8 cellular contexts compared by ENCODE assay signal in genomic region chr13:49606747-49607648, GRCh38. TPM values are rescaled to one million over a fixed set of nuclear protein-coding genes. Genes with fewer than 3 reads are reported as not detected.
DNase-seq lines count a peak whose midpoint lies in the region; ATAC-seq, FAIRE-seq and TF ChIP-seq lines count a peak whose summit lies in the region.

No MANE protein-coding gene starts in this region.

- no peak for TF ChIP-seq EP300 in SK-N-SH (IDR thresholded peaks at IDR 0.05; ENCODE audit: borderline replicate concordance in 1 of 2, low read depth in 1 of 2, low read length in 1 of 2)

- peak overlapping the region; percentile 32; the same call in 1 of the 2 replicates for H3K9ac ChIP-seq in SK-N-SH

- TF ChIP-seq CTCF in GM10248 (IDR thresholded peaks at IDR 0.05; ENCODE audit: control extremely low read depth, extremely low read depth, low read depth, missing control alignments) (peak; percentile 84), SK-N-SH (IDR thresholded peaks at IDR 0.05) (peak; percentile 88), pancreas (IDR thresholded peaks at IDR 0.05) (peak; percentile 16 to 60 (median 55))

- no peaks in the 10 kb centered on the region for H3K9me3 ChIP-seq in SK-N-SH
- no peaks in the 10 kb centered on the region for H3K9me3 ChIP-seq in pancreas
- no peaks in the 10 kb centered on the region for H3K9me3 ChIP-seq in thymus (ENCODE audit: control insufficient read depth)

- H3K4me1 ChIP-seq in SK-N-SH (ENCODE audit: control insufficient read depth in 1 of 2, insufficient read depth in 2 of 2, low read depth in 1 of 2, low read length in 1 of 2), result no peaks in the 10 kb centered on the region; a peak in 1 of 4 replicates
- H3K4me1 ChIP-seq in pancreas, result no peaks in the 10 kb centered on the region
- H3K4me1 ChIP-seq in thymus (ENCODE audit: control insufficient read depth, insufficient read depth, low read length), result no peaks in the 10 kb centered on the region

- WGBS in SK-N-SH (ENCODE audit: low lambda C conversion rate), result 30% methylated on average over 15 of the region's 15 CpGs
- WGBS in pancreas, 2 donors, result 23 to 26% methylated on average over 15 of the region's 15 CpGs
- 38% methylated on average over 15 of the region's 15 CpGs for WGBS in thymus

- peak; percentile 77 for DNase-seq in GM10248 (ENCODE audit: extremely low spot score)
- peak; percentile 49 for DNase-seq in NCI-H1105 (lab: John Stamatoyannopoulos, UW)
- DNase-seq in SK-N-SH, result peak; percentile 75
- DNase-seq in activated naive CD4-positive, alpha-beta T cell treated with anti-CD3 and anti-CD28 coated beads, Interleukin-2, amount 10 ng/mL, durations not matched to agents 7 days and 5 days, result peak; percentile 88
- DNase-seq in glomerular visceral epithelial cell (ENCODE audit: extremely low spot score), result peak; percentile 85
- DNase-seq in pancreas, result peak; percentile 69 to 90 (median 83)

- H3F3A ChIP-seq in SK-N-SH (replicated peaks; ENCODE audit: insufficient read depth), result no peaks in the 10 kb centered on the region

- CTCF ChIA-PET in GM10248 (lab: Yijun Ruan, JAX) (interaction anchor here (0.6 to 3.3 kb wide), 35 partner anchors 9 to 405 kb away, joined by 3 to 51 read pairs (median 4); partner anchors contain the start of genes ARL11, CAB39L, RCBTB1 and SETDB2), SK-N-SH (lab: Yijun Ruan, JAX) (interaction anchor here (0.5 to 3.7 kb wide), 59 partner anchors 9 to 1448 kb away, joined by 3 to 73 read pairs (median 4); partner anchors contain the start of genes CAB39L, CDADC1, RCBTB1 and SETDB2)
- CTCF ChIA-PET in activated naive CD4-positive, alpha-beta T cell treated with anti-CD3 and anti-CD28 coated beads, Interleukin-2, amount 10 ng/mL, durations not matched to agents 7 days and 5 days (lab: Charles Lee), result interaction anchor here (0.6 to 4.0 kb wide), 16 partner anchors 9 to 388 kb away, joined by 3 to 14 read pairs (median 4); partner anchors contain the start of genes CAB39L and SETDB2

- intact Hi-C loops in pancreas (cut with DNase I), result loop anchor here in 1 of 3 donors (5.0 kb wide), 1 partner anchor 305 kb away; no protein-coding TSS in a partner anchor

- no peaks in the 10 kb centered on the region for H3K36me3 Mint-ChIP-seq in activated naive CD4-positive, alpha-beta T cell treated with anti-CD3 and anti-CD28 coated beads, Interleukin-2, amount 10 ng/mL, durations not matched to agents 7 days and 5 days

- H3K4me3 Mint-ChIP-seq in activated naive CD4-positive, alpha-beta T cell treated with anti-CD3 and anti-CD28 coated beads, Interleukin-2, amount 10 ng/mL, durations not matched to agents 7 days and 5 days, result peak overlapping the region; percentile 76

- H3K27me3 Mint-ChIP-seq in activated naive CD4-positive, alpha-beta T cell treated with anti-CD3 and anti-CD28 coated beads, Interleukin-2, amount 10 ng/mL, durations not matched to agents 7 days and 5 days, result peaks cover 6% of the 10 kb centered on the region

- no peaks in the 10 kb centered on the region for H4K20me1 ChIP-seq in SK-N-SH (ENCODE audit: insufficient read depth)

- peak; percentile 93 for FAIRE-seq in pancreas (lab: Jason Lieb, UNC)

- H3K4me1 Mint-ChIP-seq in activated naive CD4-positive, alpha-beta T cell treated with anti-CD3 and anti-CD28 coated beads, Interleukin-2, amount 10 ng/mL, durations not matched to agents 7 days and 5 days, result peaks cover 5% of the 10 kb centered on the region

- ATAC-seq in HG02623 (IDR thresholded peaks at IDR 0.05; ENCODE audit: unreplicated experiment) (peak; percentile 92), pancreas (peak; percentile 96 to 100 (median 100))

- POLR2A ChIA-PET in GM10248 (lab: Yijun Ruan, JAX) (no interaction called here), SK-N-SH (lab: Yijun Ruan, JAX) (interaction anchor here (1.8 kb wide), 1 partner anchor 163 kb away, joined by 6 read pairs; the partner anchor contains the start of genes CAB39L and SETDB2)

- peak; percentile 97 for TF ChIP-seq RAD21 in SK-N-SH (IDR thresholded peaks at IDR 0.05; ENCODE audit: low read length)

- H3K27me3 ChIP-seq in SK-N-SH (ENCODE audit: insufficient read depth) (no peaks in the 10 kb centered on the region), pancreas (no peaks in the 10 kb centered on the region), thymus (ENCODE audit: control insufficient read depth, insufficient read depth) (no peaks in the 10 kb centered on the region)

- peak overlapping the region; percentile 94; the same call in 1 of the 2 replicates for H2AFZ ChIP-seq in SK-N-SH (ENCODE audit: low read depth)

- H3K27ac Mint-ChIP-seq in activated naive CD4-positive, alpha-beta T cell treated with anti-CD3 and anti-CD28 coated beads, Interleukin-2, amount 10 ng/mL, durations not matched to agents 7 days and 5 days, result peak overlapping the region; percentile 8

- H3K27ac ChIP-seq in SK-N-SH (ENCODE audit: low read depth in 2 of 2, low read length in 1 of 2) (0 out of 4 replicates have a peak overlapping the region, but pooled peaks of 1 of the 2 experiments have one; percentile 6), pancreas (no peak overlapping the region), thymus (ENCODE audit: low read depth) (no peak overlapping the region)

- H3K4me2 ChIP-seq in SK-N-SH, result peak overlapping the region; percentile 60

- no peaks in the 10 kb centered on the region for H3K9me2 ChIP-seq in SK-N-SH

- H3K79me2 ChIP-seq in SK-N-SH (ENCODE audit: insufficient read depth), result no peaks in the 10 kb centered on the region

- H3K4me3 ChIP-seq in SK-N-SH (ENCODE audit: low read depth in 2 of 2, low read length in 1 of 2) (peak overlapping the region; percentile 25; a peak in 3 of 4 replicates), pancreas (peak overlapping the region in 2 of 4 donors; percentile 21 to 37), thymus (ENCODE audit: low read length) (peak overlapping the region; percentile 43)

- no peaks in the 10 kb centered on the region for H3K9me3 Mint-ChIP-seq in activated naive CD4-positive, alpha-beta T cell treated with anti-CD3 and anti-CD28 coated beads, Interleukin-2, amount 10 ng/mL, durations not matched to agents 7 days and 5 days

- H3K36me3 ChIP-seq in SK-N-SH (replicated peaks in 1 of 2; ENCODE audit: control insufficient read depth in 1 of 2, insufficient read depth in 2 of 2, low read length in 1 of 2) (no peaks in the 10 kb centered on the region), pancreas (no peaks in the 10 kb centered on the region), thymus (ENCODE audit: control insufficient read depth, insufficient read depth) (no peaks in the 10 kb centered on the region)

TF ChIP-seq in SK-N-SH, 30 proteins besides CTCF, POLR2A, EP300 and RAD21 (continues in another document):
- TF ChIP-seq, protein P1, sequence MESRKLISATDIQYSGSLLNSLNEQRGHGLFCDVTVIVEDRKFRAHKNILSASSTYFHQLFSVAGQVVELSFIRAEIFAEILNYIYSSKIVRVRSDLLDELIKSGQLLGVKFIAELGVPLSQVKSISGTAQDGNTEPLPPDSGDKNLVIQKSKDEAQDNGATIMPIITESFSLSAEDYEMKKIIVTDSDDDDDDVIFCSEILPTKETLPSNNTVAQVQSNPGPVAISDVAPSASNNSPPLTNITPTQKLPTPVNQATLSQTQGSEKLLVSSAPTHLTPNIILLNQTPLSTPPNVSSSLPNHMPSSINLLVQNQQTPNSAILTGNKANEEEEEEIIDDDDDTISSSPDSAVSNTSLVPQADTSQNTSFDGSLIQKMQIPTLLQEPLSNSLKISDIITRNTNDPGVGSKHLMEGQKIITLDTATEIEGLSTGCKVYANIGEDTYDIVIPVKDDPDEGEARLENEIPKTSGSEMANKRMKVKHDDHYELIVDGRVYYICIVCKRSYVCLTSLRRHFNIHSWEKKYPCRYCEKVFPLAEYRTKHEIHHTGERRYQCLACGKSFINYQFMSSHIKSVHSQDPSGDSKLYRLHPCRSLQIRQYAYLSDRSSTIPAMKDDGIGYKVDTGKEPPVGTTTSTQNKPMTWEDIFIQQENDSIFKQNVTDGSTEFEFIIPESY (IDR thresholded peaks at IDR 0.05; ENCODE audit: borderline replicate concordance, low read depth), result no peak
- TF ChIP-seq TAF1 (IDR thresholded peaks at IDR 0.05; ENCODE audit: borderline replicate concordance, low read depth, low read length) (peak; percentile 31; the same call in 1 of the 2 replicates), REST (IDR thresholded peaks at IDR 0.05; ENCODE audit: low read depth, low read length) (no peak), POLR2AphosphoS5 (IDR thresholded peaks at IDR 0.05; ENCODE audit: low read depth, low read length) (peak; percentile 38; the same call in 1 of the 2 replicates)

RNA-seq across cellular contexts. Expression of gene ARL11, which starts 21.3 kb away (rescaled TPM):
- polyA plus RNA-seq in SK-N-SH (2012; rRNA removed) (not detected in 2 replicates), pancreas (under 1 TPM; 0.19 to 0.23 TPM), thymus (2.7 TPM)
- polyA plus RNA-seq in SK-N-SH (2012; cell fraction: cytosol; rRNA removed), result not detected in 2 replicates
- polyA plus RNA-seq in SK-N-SH (2012; cell fraction: nucleus; rRNA removed), result not detected in 2 replicates
- 1 to 10 TPM in 1 of 6 donors, under 1 TPM in 5; 0.05 to 1.5 (median 0.17) TPM for total RNA-seq in pancreas

RNA-seq across cellular contexts. Expression of gene RCBTB1, which starts 21.6 kb away (rescaled TPM):
- polyA plus RNA-seq in SK-N-SH (2012; rRNA removed) (13.2 and 13.8 TPM in 2 replicates), pancreas (10 to 100 TPM in 1 of 2 donors, 1 to 10 TPM in 1; 7.9 to 12.9 TPM), thymus (34.7 TPM)
- 15.5 and 15.8 TPM in 2 replicates for polyA plus RNA-seq in SK-N-SH (2012; cell fraction: cytosol; rRNA removed)
- 19.3 and 24.4 TPM in 2 replicates for polyA plus RNA-seq in SK-N-SH (2012; cell fraction: nucleus; rRNA removed)
- 10 to 100 TPM in 1 of 6 donors, 1 to 10 TPM in 5; 5.3 to 14.4 (median 7.7) TPM for total RNA-seq in pancreas
